ENCODE assay signal across 14 cellular contexts in the genomic region with DNA sequence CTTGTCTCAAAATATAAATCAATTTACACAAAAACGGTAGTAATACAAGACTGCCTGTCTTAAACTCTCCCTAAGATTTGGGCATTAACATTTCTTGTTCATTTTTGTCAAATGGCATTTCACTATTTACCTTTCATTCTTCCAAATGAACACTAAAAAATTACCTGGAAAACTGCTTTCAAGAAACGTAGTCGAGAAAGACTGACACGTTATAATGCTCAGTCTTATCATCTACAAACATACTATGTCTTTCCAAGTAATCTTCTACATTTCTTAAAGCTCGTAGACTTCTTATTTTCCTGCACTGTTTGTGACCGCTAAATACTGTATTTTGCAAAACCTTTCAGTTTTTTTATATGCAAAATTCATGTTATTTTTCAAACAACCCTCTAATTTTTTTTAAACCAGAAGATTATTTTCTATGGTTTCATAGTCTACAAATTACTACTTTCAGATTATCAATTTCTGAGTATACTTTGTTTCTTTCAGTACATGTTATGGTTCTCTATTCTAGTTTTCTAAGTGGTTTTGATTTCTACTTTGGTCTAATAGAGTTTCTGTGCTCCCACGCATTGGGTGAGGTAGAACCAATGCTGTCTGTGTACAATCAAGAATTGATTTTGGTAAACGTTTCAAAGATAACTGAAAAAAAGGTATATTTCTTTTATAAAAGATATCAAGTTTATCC.
DNase-seq lines count a peak whose midpoint lies in the region; ATAC-seq, FAIRE-seq and TF ChIP-seq lines count a peak whose summit lies in the region.
"Had no signal": no experiment of that assay in that cellular context is flagged by ENCODE, and none has a peak within 500 bp of the region (broad histone marks: within the 10 kb centered on the region; RNA-seq: fewer than 3 reads in every experiment).

No MANE protein-coding gene starts in this region.

- TF ChIP-seq POLR2A in GM12891 (IDR thresholded peaks at IDR 0.05; ENCODE audit: low read depth, low read length) = no peak
- no peak for TF ChIP-seq POLR2A in gastrocnemius medialis (IDR thresholded peaks at IDR 0.05)
- TF ChIP-seq POLR2A in upper lobe of left lung (IDR thresholded peaks at IDR 0.05) = no peak

- no peak overlapping the region for H3K4me3 ChIP-seq in gastrocnemius medialis
- no peak overlapping the region for H3K4me3 ChIP-seq in upper lobe of left lung

- TF ChIP-seq EP300 in upper lobe of left lung (IDR thresholded peaks at IDR 0.05) = no peak

- no peak for TF ChIP-seq CTCF in gastrocnemius medialis (IDR thresholded peaks at IDR 0.05 in 4 of 5, conservative IDR thresholded peaks at IDR 0.05 in 1 of 5)
- no peak for TF ChIP-seq CTCF in upper lobe of left lung (IDR thresholded peaks at IDR 0.05)

- H3K27ac ChIP-seq in gastrocnemius medialis (no peak overlapping the region), upper lobe of left lung (no peak overlapping the region)

- WGBS in upper lobe of left lung, 2 donors = 93 to 95% methylated on average over 8 of the region's 8 CpGs

- in situ Hi-C loops in gastrocnemius medialis (cut with MboI; ENCODE audit: low sequenced_read_pairs in 4 of 4) = no loop called here

- no peak for FAIRE-seq in GM12891 (lab: Jason Lieb, UNC)

- DNase-seq in GM12891 (ENCODE audit: insufficient read length, low spot score) (peak; percentile 16), HK-2 (ENCODE audit: unreplicated experiment) (no peak), COR-L47 (lab: John Stamatoyannopoulos, UW) (no peak), gastrocnemius medialis (no peak), upper lobe of left lung (no peak)
- DNase-seq: activated gamma-delta T cell treated with Interleukin-2 at 50 U/mL for 16 hours; hypothalamus; naive thymus-derived CD4-positive, alpha-beta T cell; NCI-H2171; SHP77; substantia nigra had no signal

- no peaks in the 10 kb centered on the region for H3K27me3 ChIP-seq in gastrocnemius medialis
- no peaks in the 10 kb centered on the region for H3K27me3 ChIP-seq in upper lobe of left lung

- H3K36me3 ChIP-seq in gastrocnemius medialis = no peaks in the 10 kb centered on the region
- no peaks in the 10 kb centered on the region for H3K36me3 ChIP-seq in upper lobe of left lung

- H3K9me3 ChIP-seq in gastrocnemius medialis (no peaks in the 10 kb centered on the region), upper lobe of left lung (no peaks in the 10 kb centered on the region)

- ATAC-seq in GM19395 (IDR thresholded peaks at IDR 0.05; ENCODE audit: unreplicated experiment) (peak; percentile 95), HG02852 (IDR thresholded peaks at IDR 0.05; ENCODE audit: unreplicated experiment) (peak; percentile 95), HG03565 (IDR thresholded peaks at IDR 0.05; ENCODE audit: unreplicated experiment) (peak; percentile 92), gastrocnemius medialis (no peak), upper lobe of left lung (ENCODE audit: low FRiP score in 2 of 2) (no peak)
- ATAC-seq: naive thymus-derived CD4-positive, alpha-beta T cell had no signal

- intact Hi-C loops in gastrocnemius medialis (cut with DNase I; ENCODE audit: low total_unique reads) = no loop called here

- no peaks in the 10 kb centered on the region for H3K4me1 ChIP-seq in gastrocnemius medialis
- H3K4me1 ChIP-seq in upper lobe of left lung = no peaks in the 10 kb centered on the region

TF ChIP-seq in GM12891, 5 proteins besides CTCF, POLR2A, EP300 and RAD21:
- TF ChIP-seq SPI1 (IDR thresholded peaks at IDR 0.05; ENCODE audit: low read depth, low read length) (no peak), TAF1 (IDR thresholded peaks at IDR 0.05; ENCODE audit: low read depth, low read length) (no peak), POU2F2 (IDR thresholded peaks at IDR 0.05; ENCODE audit: low read depth, low read length) (no peak), POLR2AphosphoS5 (IDR thresholded peaks at IDR 0.05; ENCODE audit: low read depth, low read length) (no peak), PAX5 (IDR thresholded peaks at IDR 0.05; ENCODE audit: insufficient read depth, low read length, severe bottlenecking) (no peak)

Comparison
In these comparisons a context has a peak if more than half of its experiments do, and no peak if none do; other contexts are left out.
1. ATAC-seq: peak in GM19395 (single experiment), HG02852 (single experiment) and HG03565 (single experiment); none in gastrocnemius medialis (0 of 2) and upper lobe of left lung (0 of 2).